Comparison of ENCODE assay signal across 1 cellular context in genomic region chr12:55706840-55707671, GRCh38.
TF ChIP-seq lines count a peak whose summit lies in the region.

No MANE protein-coding gene starts in this region.

TF ChIP-seq in SK-N-SH, 30 proteins besides CTCF, POLR2A, EP300 and RAD21 (continued from another document):
- no peak for TF ChIP-seq TEAD4 (IDR thresholded peaks at IDR 0.05; ENCODE audit: borderline replicate concordance, insufficient read depth)
